20 cellular contexts compared by ENCODE assay signal in the genomic region with DNA sequence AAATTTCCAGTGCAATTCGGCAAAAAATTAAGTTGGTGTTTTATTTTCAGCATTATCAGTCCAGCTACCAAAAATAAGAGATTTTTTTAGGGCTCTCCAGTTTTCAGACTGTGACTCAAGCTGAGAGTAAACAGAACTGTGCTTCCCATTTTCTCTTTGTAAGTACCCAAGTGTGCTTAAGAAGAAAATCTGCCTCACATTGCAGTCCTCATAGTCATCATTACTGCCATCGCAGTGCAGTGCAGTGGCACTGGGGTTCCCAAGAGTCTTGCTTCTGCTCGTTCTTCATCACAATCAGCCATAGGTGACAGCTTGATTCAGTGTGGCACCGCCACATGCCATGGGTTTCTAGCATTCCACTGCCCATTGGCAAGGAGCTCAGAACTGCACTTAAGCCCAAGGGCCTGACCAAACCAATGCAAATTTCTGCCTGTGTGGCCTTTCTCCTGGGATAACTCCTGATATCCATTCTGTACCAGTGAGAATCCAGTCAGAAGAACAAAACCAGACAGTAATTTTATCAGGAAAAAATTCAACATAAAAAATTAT. TPM values are rescaled to one million over a fixed set of nuclear protein-coding genes. Genes with fewer than 3 reads are reported as not detected.
DNase-seq lines count a peak whose midpoint lies in the region; ATAC-seq and TF ChIP-seq lines count a peak whose summit lies in the region.
"Had no signal": no experiment of that assay in that cellular context is flagged by ENCODE, and none has a peak within 500 bp of the region (broad histone marks: within the 10 kb centered on the region; RNA-seq: fewer than 3 reads in every experiment).

No MANE protein-coding gene starts in this region.

- H3K4me1 Mint-ChIP-seq in activated T-cell treated with anti-CD3 and anti-CD28 coated beads, Interleukin-2, amount 50 U/mL, for 4 hours (ENCODE audit: low read depth), result no peaks in the 10 kb centered on the region

- peaks cover 25% of the 10 kb centered on the region for H3K27me3 Mint-ChIP-seq in activated T-cell treated with anti-CD3 and anti-CD28 coated beads, Interleukin-2, amount 50 U/mL, for 4 hours (ENCODE audit: low read depth)

- no peaks in the 10 kb centered on the region for H3K27me3 ChIP-seq in right atrium auricular region
- no peaks in the 10 kb centered on the region for H3K27me3 ChIP-seq in adipocyte (replicated peaks; ENCODE audit: control insufficient read depth, insufficient read depth, low read length)
- no peaks in the 10 kb centered on the region for H3K27me3 ChIP-seq in left lung
- no peaks in the 10 kb centered on the region for H3K27me3 ChIP-seq in upper lobe of right lung
- H3K27me3 ChIP-seq: BLaER1 treated with 17β-estradiol and CSF1 and Interleukin-3, amounts not matched to agents 10 nM and 100 nM had no signal

- no peak overlapping the region for H3K4me3 Mint-ChIP-seq in activated T-cell treated with anti-CD3 and anti-CD28 coated beads, Interleukin-2, amount 50 U/mL, for 4 hours

- H3K9me3 Mint-ChIP-seq in activated T-cell treated with anti-CD3 and anti-CD28 coated beads, Interleukin-2, amount 50 U/mL, for 4 hours, result no peaks in the 10 kb centered on the region

- intact Hi-C loops in left ventricle myocardium superior (cut with micrococcal nuclease) (no loop called here), left lung (cut with DNase I) (no loop called here), upper lobe of right lung (cut with DNase I) (no loop called here)

- TF ChIP-seq CTCF in right atrium auricular region (IDR thresholded peaks at IDR 0.05), result no peak
- TF ChIP-seq CTCF in left lung (IDR thresholded peaks at IDR 0.05), result no peak
- TF ChIP-seq CTCF in upper lobe of right lung (IDR thresholded peaks at IDR 0.05), result no peak

- peak; percentile 55 for ATAC-seq in left ventricle myocardium superior
- peak; percentile 47 for ATAC-seq in left lung
- ATAC-seq in upper lobe of right lung, result peak; percentile 48
- ATAC-seq in activated T-cell treated with anti-CD3 and anti-CD28 coated beads, Interleukin-2, amount 50 U/mL, for 4 hours, result no peak
- no peak for ATAC-seq in HG02852 (IDR thresholded peaks at IDR 0.05; ENCODE audit: unreplicated experiment)

- H3K9me3 ChIP-seq in right atrium auricular region, result peaks cover 0 to 5% of the 10 kb centered on the region in 2 donors
- peaks cover 5% of the 10 kb centered on the region for H3K9me3 ChIP-seq in adipocyte (ENCODE audit: control insufficient read depth, low read length)
- H3K9me3 ChIP-seq in left lung, result peaks cover 0 to 4% of the 10 kb centered on the region in 2 donors
- no peaks in the 10 kb centered on the region for H3K9me3 ChIP-seq in upper lobe of right lung

- H3K36me3 ChIP-seq in right atrium auricular region (no peaks in the 10 kb centered on the region), adipocyte (ENCODE audit: control insufficient read depth, insufficient read depth, low read length, severe bottlenecking) (no peaks in the 10 kb centered on the region), left lung (no peaks in the 10 kb centered on the region), upper lobe of right lung (no peaks in the 10 kb centered on the region)
- H3K36me3 ChIP-seq: BLaER1 treated with 17β-estradiol and CSF1 and Interleukin-3, amounts not matched to agents 10 nM and 100 nM; SJSA1 had no signal

- no peaks in the 10 kb centered on the region for H3K4me1 ChIP-seq in right atrium auricular region
- peaks cover 53% of the 10 kb centered on the region for H3K4me1 ChIP-seq in adipocyte (ENCODE audit: control insufficient read depth, insufficient read depth, low read length)
- no peaks in the 10 kb centered on the region for H3K4me1 ChIP-seq in left lung
- no peaks in the 10 kb centered on the region for H3K4me1 ChIP-seq in upper lobe of right lung
- H3K4me1 ChIP-seq: BLaER1 treated with 17β-estradiol and CSF1 and Interleukin-3, amounts not matched to agents 10 nM and 100 nM; SJSA1 had no signal

- H3K4me3 ChIP-seq in right atrium auricular region (no peak overlapping the region), adipocyte (ENCODE audit: low read length) (no peak overlapping the region), left lung (no peak overlapping the region), upper lobe of right lung (no peak overlapping the region)
- H3K4me3 ChIP-seq: BLaER1 treated with 17β-estradiol and CSF1 and Interleukin-3, amounts not matched to agents 10 nM and 100 nM; SJSA1 had no signal

- H3K36me3 Mint-ChIP-seq in activated T-cell treated with anti-CD3 and anti-CD28 coated beads, Interleukin-2, amount 50 U/mL, for 4 hours (ENCODE audit: insufficient read depth), result no peaks in the 10 kb centered on the region

- H3K9ac ChIP-seq in adipocyte (ENCODE audit: low read length), result no peak overlapping the region
- H3K9ac ChIP-seq: BLaER1 treated with 17β-estradiol and CSF1 and Interleukin-3, amounts not matched to agents 10 nM and 100 nM had no signal

- H3K27ac ChIP-seq in right atrium auricular region, result no peak overlapping the region
- no peak overlapping the region for H3K27ac ChIP-seq in left lung
- H3K27ac ChIP-seq in upper lobe of right lung, result no peak overlapping the region
- H3K27ac ChIP-seq: BLaER1 treated with 17β-estradiol and CSF1 and Interleukin-3, amounts not matched to agents 10 nM and 100 nM; RWPE1; SJSA1 had no signal

- no peak for DNase-seq in left ventricle myocardium superior
- DNase-seq in right atrium auricular region (ENCODE audit: low spot score), result no peak
- peak; percentile 58 for DNase-seq in adipocyte (ENCODE audit: low read depth)
- DNase-seq in left lung, result no peak
- no peak for DNase-seq in upper lobe of right lung
- no peak for DNase-seq in cortex of kidney (lab: John Stamatoyannopoulos, UW)
- DNase-seq in activated T-cell treated with anti-CD3 and anti-CD28 coated beads, Interleukin-2, amount 50 U/mL, for 4 hours, result no peak
- DNase-seq: DND-41, NCI-H1417, NCI-H1930, NCI-H2171, NCI-H446 treated with DMSO at 0.1 percent for 48 hours, NCI-H748 treated with DMSO at 0.1 percent for 48 hours had no signal

RNA-seq across cellular contexts. Expression of gene ERCC6, which starts 25.6 kb away (rescaled TPM):
- total RNA-seq in left ventricle myocardium superior (25.1 TPM), right atrium auricular region (10 to 100 TPM; 11.5 to 12.0 TPM), left lung (10 to 100 TPM; 18.4 to 19.8 TPM), upper lobe of right lung (33.9 TPM)
- total RNA-seq in activated T-cell treated with anti-CD3 and anti-CD28 coated beads, Interleukin-2, amount 50 U/mL, for 4 hours, result 10 to 100 TPM; 10.8 to 12.4 (median 11.1) TPM

RNA-seq across cellular contexts. Expression of gene SLC18A3, which starts 45.6 kb away (rescaled TPM):
- total RNA-seq in left ventricle myocardium superior, result not detected
- not detected for total RNA-seq in right atrium auricular region
- not detected for total RNA-seq in left lung
- not detected for total RNA-seq in upper lobe of right lung
- total RNA-seq in activated T-cell treated with anti-CD3 and anti-CD28 coated beads, Interleukin-2, amount 50 U/mL, for 4 hours, result not detected
- total RNA-seq: A172, H4, HT1080, SJSA1 had no signal

RNA-seq across cellular contexts. Expression of gene CHAT, which starts 49.3 kb away (rescaled TPM):
- not detected for total RNA-seq in left ventricle myocardium superior
- total RNA-seq in right atrium auricular region, result not detected
- not detected for total RNA-seq in left lung
- not detected for total RNA-seq in upper lobe of right lung
- not detected for total RNA-seq in activated T-cell treated with anti-CD3 and anti-CD28 coated beads, Interleukin-2, amount 50 U/mL, for 4 hours
- total RNA-seq: A172, H4, HT1080, SJSA1 had no signal

Comparison
In these comparisons a context has a peak if more than half of its experiments do, and no peak if none do; other contexts are left out.
1. ATAC-seq: peak in left ventricle myocardium superior (single experiment), left lung (single experiment) and upper lobe of right lung (single experiment); none in activated T-cell treated with anti-CD3 and anti-CD28 coated beads, Interleukin-2, amount 50 U/mL, for 4 hours (0 of 2) and HG02852 (single experiment).